In genomic region chr13:89402211-89402610, GRCh38 we compare ENCODE assay signal across 26 cellular contexts.
A peak's percentile ranks its signal among the peaks of the same experiment; 100 is the strongest.
DNase-seq lines count a peak whose midpoint lies in the region; ATAC-seq, FAIRE-seq and TF ChIP-seq lines count a peak whose summit lies in the region.
"Had no signal": no experiment of that assay in that cellular context is flagged by ENCODE, and none has a peak within 500 bp of the region (broad histone marks: within the 10 kb centered on the region; RNA-seq: fewer than 3 reads in every experiment).

No MANE protein-coding gene starts in this region.

- POLR2A ChIA-PET in HepG2 (lab: Yijun Ruan, JAX), result no interaction called here

- no peak overlapping the region for H3K4me2 ChIP-seq in HepG2 (ENCODE audit: low read depth, low read length)
- H3K4me2 ChIP-seq: SK-N-SH had no signal

- H2AFZ ChIP-seq in HepG2 (ENCODE audit: low read length), result no peak overlapping the region

- no peak for TF ChIP-seq RAD21 in liver (IDR thresholded peaks at IDR 0.05)
- no peak for TF ChIP-seq RAD21 in HepG2 (CRISPR knock-in tag; IDR thresholded peaks at IDR 0.05)

- H3K9ac ChIP-seq in liver (ENCODE audit: low read depth in 1 of 2, low read length in 2 of 2), result no peak overlapping the region
- H3K9ac ChIP-seq in HepG2 (ENCODE audit: insufficient read depth, low read depth, low read length), result no peak overlapping the region
- no peak overlapping the region for H3K9ac ChIP-seq in SK-N-MC (ENCODE audit: insufficient read length)
- H3K9ac ChIP-seq: SK-N-SH had no signal

- intact Hi-C loops in HepG2 (cut with micrococcal nuclease; ENCODE audit: unreplicated experiment) (no loop called here), right lobe of liver (cut with DNase I) (no loop called here), left ventricle myocardium inferior (cut with micrococcal nuclease) (no loop called here)

- CTCF ChIA-PET in HepG2 (lab: Yijun Ruan, JAX; ENCODE audit: low intra/inter-chr PET ratio, low total read pairs), result no interaction called here

- no peak overlapping the region for H3K4me3 ChIP-seq in liver (ENCODE audit: low read depth in 1 of 3, low read length in 3 of 3)
- no peak overlapping the region for H3K4me3 ChIP-seq in HepG2 (replicated peaks in 1 of 3; ENCODE audit: insufficient read depth in 1 of 3, low read depth in 2 of 3, low read length in 3 of 3)
- no peak overlapping the region for H3K4me3 ChIP-seq in SK-N-MC
- peak overlapping the region in 1 of 3 donors; percentile 24 for H3K4me3 ChIP-seq in right lobe of liver
- no peak overlapping the region for H3K4me3 ChIP-seq in left ventricle myocardium inferior

- no peak for ATAC-seq in HepG2
- peak; percentile 79 to 88 (median 80) for ATAC-seq in right lobe of liver
- no peak for ATAC-seq in GM18868 (IDR thresholded peaks at IDR 0.05; ENCODE audit: unreplicated experiment)
- ATAC-seq: CD8-positive, alpha-beta T cell had no signal

- no peak for FAIRE-seq in HepG2 (lab: Jason Lieb, UNC)
- FAIRE-seq: GM12892, HTR-8/SVneo had no signal

- H3K9me3 ChIP-seq in liver (ENCODE audit: control insufficient read depth in 4 of 4, low read length in 3 of 4) (no peaks in the 10 kb centered on the region), HepG2 (ENCODE audit: low read length) (peaks cover 3% of the 10 kb centered on the region; the same call in 1 of the 2 replicates), SK-N-MC (ENCODE audit: low read depth, low read length) (no peaks in the 10 kb centered on the region; the same call in 1 of the 2 replicates), right lobe of liver (no peaks in the 10 kb centered on the region), left ventricle myocardium inferior (replicated peaks) (peaks cover 12% of the 10 kb centered on the region)
- H3K9me3 ChIP-seq: Caco-2, SK-N-SH had no signal

- in situ Hi-C loops in HepG2 (cut with HindIII; ENCODE audit: extremely low pct_ligation_motif_present, low pct_unique_long_range_greater_than_20kb), result no loop called here

- H3K4me1 ChIP-seq in liver (ENCODE audit: control insufficient read depth in 4 of 4, insufficient read depth in 4 of 4, low read length in 3 of 4) (peaks cover 0 to 17% (median 8%) of the 10 kb centered on the region in 4 donors), HepG2 (ENCODE audit: insufficient read depth, low read length) (no peaks in the 10 kb centered on the region), right lobe of liver (peaks cover 0 to 18% (median 1%) of the 10 kb centered on the region in 4 donors), left ventricle myocardium inferior (no peaks in the 10 kb centered on the region)
- H3K4me1 ChIP-seq: Caco-2 had no signal

- H3K27me3 ChIP-seq in liver (ENCODE audit: control insufficient read depth in 4 of 4, insufficient read depth in 4 of 4, low read length in 3 of 4), result no peaks in the 10 kb centered on the region
- no peaks in the 10 kb centered on the region for H3K27me3 ChIP-seq in HepG2 (ENCODE audit: control insufficient read depth in 1 of 2, insufficient read depth in 2 of 2, low read length in 2 of 2)
- no peaks in the 10 kb centered on the region for H3K27me3 ChIP-seq in right lobe of liver
- H3K27me3 ChIP-seq in left ventricle myocardium inferior (ENCODE audit: low read depth), result no peaks in the 10 kb centered on the region

- no peak for TF ChIP-seq CTCF in liver (IDR thresholded peaks at IDR 0.05; ENCODE audit: low read depth, low read length, missing input control)
- no peak for TF ChIP-seq CTCF in HepG2 (CRISPR knock-in tag; IDR thresholded peaks at IDR 0.05)
- no peak for TF ChIP-seq CTCF in right lobe of liver (IDR thresholded peaks at IDR 0.05)
- no peak for TF ChIP-seq CTCF in left ventricle myocardium inferior (IDR thresholded peaks at IDR 0.05; ENCODE audit: borderline replicate concordance)

- TF ChIP-seq EP300 in HepG2 (IDR thresholded peaks at IDR 0.05; ENCODE audit: low read depth in 2 of 2, low read length in 2 of 2) (no peak), HepG2 (CRISPR knock-in tag; IDR thresholded peaks at IDR 0.05; ENCODE audit: borderline replicate concordance) (no peak)

- H3K36me3 ChIP-seq in liver (ENCODE audit: control insufficient read depth in 4 of 4, insufficient read depth in 3 of 4, low read depth in 1 of 4, low read length in 3 of 4) (no peaks in the 10 kb centered on the region), HepG2 (replicated peaks in 1 of 2; ENCODE audit: control insufficient read depth in 1 of 2, insufficient read depth in 2 of 2, low read length in 2 of 2) (no peaks in the 10 kb centered on the region), SK-N-MC (ENCODE audit: insufficient read depth, low read length) (0 out of 2 replicates have a peak, but pooled peaks cover 3% of the 10 kb centered on the region), right lobe of liver (no peaks in the 10 kb centered on the region), left ventricle myocardium inferior (no peaks in the 10 kb centered on the region)

- WGBS in liver, result 47% methylated on average over 1 of the region's 1 CpG
- 50% methylated on average over 1 of the region's 1 CpG for WGBS in HepG2 (ENCODE audit: low lambda C conversion rate)
- WGBS in right lobe of liver (ENCODE audit: insufficient coverage, low coverage, low lambda C conversion rate, missing lambda C conversion rate), result 29% methylated on average over 1 of the region's 1 CpG

- no peaks in the 10 kb centered on the region for H4K20me1 ChIP-seq in HepG2 (ENCODE audit: insufficient read depth, low read length)

- BruUV-seq in HepG2 (replicated peaks; lab: Mats Ljungman, UMichigan), result no TSS peak

- peak overlapping the region; percentile 29 to 66 for H3K27ac ChIP-seq in liver (ENCODE audit: low read depth in 1 of 2, low read length in 2 of 2)
- H3K27ac ChIP-seq in HepG2 (ENCODE audit: extremely low read length, insufficient read depth, low read length), result no peak overlapping the region
- H3K27ac ChIP-seq in SK-N-MC, result peak overlapping the region; percentile 88; the same call in 1 of the 2 replicates
- peak overlapping the region in 2 of 3 donors; percentile 37 to 68 for H3K27ac ChIP-seq in right lobe of liver
- H3K27ac ChIP-seq in left ventricle myocardium inferior (replicated peaks), result no peak overlapping the region

- H3K79me2 ChIP-seq in HepG2 (ENCODE audit: insufficient read depth, low read length), result no peaks in the 10 kb centered on the region

- no peak for TF ChIP-seq POLR2A in HepG2 (IDR thresholded peaks at IDR 0.05; ENCODE audit: insufficient read depth in 1 of 2, low read depth in 2 of 2, low read length in 2 of 2)
- TF ChIP-seq POLR2A in right lobe of liver (IDR thresholded peaks at IDR 0.05), result peak; percentile 59

- DNase-seq in HepG2 (ENCODE audit: low spot score) (no peak), SK-N-MC (ENCODE audit: low read depth, low spot score) (no peak), right lobe of liver (peak in 1 of 3 donors; percentile 25), left ventricle myocardium inferior (no peak), HT-29 (ENCODE audit: low spot score) (no peak)
- DNase-seq: AML-193; C1 segment of cervical spinal cord; Caco-2; CD8-positive, alpha-beta T cell; DMS79 treated with DMSO at 0.1 percent for 48 hours; GF-D8; KBM-7; MM.1S; NCI-H1694 treated with DMSO at 0.1 percent for 48 hours; NCI-H2081; NCI-H2171; NCI-H226; NCI-H510A; NCI-H69; SIG-M5; SK-N-SH; SW 1271 had no signal

TF ChIP-seq in liver, 16 proteins besides CTCF, POLR2A, EP300 and RAD21:
- TF ChIP-seq EGR1 (IDR thresholded peaks at IDR 0.05; ENCODE audit: low read depth in 2 of 2) (no peak), YY1 (IDR thresholded peaks at IDR 0.05) (peak; percentile 81), SP1 (IDR thresholded peaks at IDR 0.05) (peak; percentile 63), HNF4G (IDR thresholded peaks at IDR 0.05) (peak; percentile 49), HNF4A (conservative IDR thresholded peaks at IDR 0.05) (peak; percentile 78 to 87), ZBTB33 (IDR thresholded peaks at IDR 0.05) (no peak), GABPA (IDR thresholded peaks at IDR 0.05 in 1 of 2, conservative IDR thresholded peaks at IDR 0.05 in 1 of 2) (no peak)

TF ChIP-seq in HepG2, 621 proteins besides CTCF, POLR2A, EP300 and RAD21 (continues in another document):
- no peak for TF ChIP-seq ETV6 (CRISPR knock-in tag; conservative IDR thresholded peaks at IDR 0.05)
- TF ChIP-seq ZBTB26 (CRISPR knock-in tag; IDR thresholded peaks at IDR 0.05; ENCODE audit: borderline replicate concordance), result no peak
- TF ChIP-seq MED1 (CRISPR knock-in tag; IDR thresholded peaks at IDR 0.05), result no peak
- no peak for TF ChIP-seq HNRNPK (IDR thresholded peaks at IDR 0.05; ENCODE audit: low read depth, low read length, poor library complexity, severe bottlenecking)
- no peak for TF ChIP-seq ZNF263 (CRISPR knock-in tag; IDR thresholded peaks at IDR 0.05)
- TF ChIP-seq SMAD3 (CRISPR knock-in tag; IDR thresholded peaks at IDR 0.05), result no peak
- no peak for TF ChIP-seq HNRNPH1 (optimal IDR thresholded peaks at IDR 0.05; ENCODE audit: low read depth, low read length)
- TF ChIP-seq TFE3 (CRISPR knock-in tag; IDR thresholded peaks at IDR 0.05), result no peak
- TF ChIP-seq ZSCAN9 (CRISPR knock-in tag; IDR thresholded peaks at IDR 0.05; ENCODE audit: borderline replicate concordance), result no peak
- no peak for TF ChIP-seq BORCS8-MEF2B (CRISPR knock-in tag; IDR thresholded peaks at IDR 0.05)
- no peak for TF ChIP-seq ZNF546 (CRISPR knock-in tag; conservative IDR thresholded peaks at IDR 0.05)
- TF ChIP-seq ISL2 (CRISPR knock-in tag; IDR thresholded peaks at IDR 0.05), result no peak
- no peak for TF ChIP-seq NR2F2 (IDR thresholded peaks at IDR 0.05; ENCODE audit: borderline replicate concordance, low read depth)

Comparison
In these comparisons a context has a peak if more than half of its experiments do, and no peak if none do; other contexts are left out.
1. H3K27ac ChIP-seq: peak in liver (2 of 2), SK-N-MC (single experiment) and right lobe of liver (2 of 3); none in HepG2 (single experiment) and left ventricle myocardium inferior (single experiment).
2. ATAC-seq: peak in right lobe of liver (4 of 4); none in HepG2 (single experiment) and GM18868 (single experiment).